ENCODE assay signal across 8 cellular contexts in genomic region chr14:95774265-95775160, GRCh38.
A peak's percentile ranks its signal among the peaks of the same experiment; 100 is the strongest.
DNase-seq lines count a peak whose midpoint lies in the region; ATAC-seq and TF ChIP-seq lines count a peak whose summit lies in the region.

No MANE protein-coding gene starts in this region.

- TF ChIP-seq CTCF in heart right ventricle (IDR thresholded peaks at IDR 0.05) = peak; percentile 57 to 92 (median 85)

- no peak overlapping the region for H3K27ac ChIP-seq in heart right ventricle

- no peaks in the 10 kb centered on the region for H3K36me3 Mint-ChIP-seq in stimulated activated effector memory CD8-positive, alpha-beta T cell treated with anti-CD3 and anti-CD28 coated beads, Interleukin-12 subunit alpha, Interleukin-12 subunit beta, amount 100 ng/mL, for 72 hours
- H3K36me3 Mint-ChIP-seq in activated T-helper 17 cell treated with anti-CD3 and anti-CD28 coated beads, Interleukin-2, amount 50 U/mL, for 72 hours (ENCODE audit: low read depth) = no peaks in the 10 kb centered on the region

- no peak overlapping the region for H3K27ac Mint-ChIP-seq in stimulated activated effector memory CD8-positive, alpha-beta T cell treated with anti-CD3 and anti-CD28 coated beads, Interleukin-12 subunit alpha, Interleukin-12 subunit beta, amount 100 ng/mL, for 72 hours
- H3K27ac Mint-ChIP-seq in activated T-helper 17 cell treated with anti-CD3 and anti-CD28 coated beads, Interleukin-2, amount 50 U/mL, for 72 hours = no peak overlapping the region

- H3K36me3 ChIP-seq in heart right ventricle = no peaks in the 10 kb centered on the region

- DNase-seq in heart right ventricle (peak in 1 of 2 donors; percentile 33), left cardiac atrium (no peak), NCI-H1694 treated with DMSO at 0.1 percent for 48 hours (lab: John Stamatoyannopoulos, UW) (peak; percentile 92), dedifferentiated amniotic fluid mesenchymal stem cell (ENCODE audit: extremely low spot score) (peak; percentile 52), midbrain (lab: John Stamatoyannopoulos, UW) (peak; percentile 41)
- DNase-seq in activated CD4-positive, alpha-beta T cell treated with anti-CD3 and anti-CD28 coated beads for 24 hours (ENCODE audit: low read depth in 2 of 2) = peak; percentile 43 to 47
- DNase-seq in stimulated activated effector memory CD8-positive, alpha-beta T cell treated with anti-CD3 and anti-CD28 coated beads, Interleukin-12 subunit alpha, Interleukin-12 subunit beta, amount 100 ng/mL, for 72 hours (ENCODE audit: low spot score in 2 of 2) = peak; percentile 37 to 72

- no peak overlapping the region for H3K4me3 Mint-ChIP-seq in stimulated activated effector memory CD8-positive, alpha-beta T cell treated with anti-CD3 and anti-CD28 coated beads, Interleukin-12 subunit alpha, Interleukin-12 subunit beta, amount 100 ng/mL, for 72 hours
- no peak overlapping the region for H3K4me3 Mint-ChIP-seq in activated T-helper 17 cell treated with anti-CD3 and anti-CD28 coated beads, Interleukin-2, amount 50 U/mL, for 72 hours

- no peaks in the 10 kb centered on the region for H3K9me3 ChIP-seq in heart right ventricle

- H3K4me1 ChIP-seq in heart right ventricle = no peaks in the 10 kb centered on the region

- 60 to 61% methylated on average over 28 of the region's 28 CpGs for WGBS in heart right ventricle, 2 donors

- ATAC-seq in heart right ventricle = no peak
- no peak for ATAC-seq in left cardiac atrium
- no peak for ATAC-seq in stimulated activated effector memory CD8-positive, alpha-beta T cell treated with anti-CD3 and anti-CD28 coated beads, Interleukin-12 subunit alpha, Interleukin-12 subunit beta, amount 100 ng/mL, for 72 hours
- ATAC-seq in activated T-helper 17 cell treated with anti-CD3 and anti-CD28 coated beads, Interleukin-2, amount 50 U/mL, for 72 hours (replicated peaks) = no peak

- H3K4me3 ChIP-seq in heart right ventricle = no peak overlapping the region

- intact Hi-C loops in heart right ventricle (cut with DNase I) = loop anchor here (1.0 to 10.0 kb wide), 5 partner anchors 212 to 330 kb away; no protein-coding TSS in a partner anchor
- intact Hi-C loops in left cardiac atrium (cut with DNase I) = loop anchor here (5.0 kb wide), 1 partner anchor 212 kb away; no protein-coding TSS in a partner anchor

- H3K9me3 Mint-ChIP-seq in stimulated activated effector memory CD8-positive, alpha-beta T cell treated with anti-CD3 and anti-CD28 coated beads, Interleukin-12 subunit alpha, Interleukin-12 subunit beta, amount 100 ng/mL, for 72 hours = no peaks in the 10 kb centered on the region
- no peaks in the 10 kb centered on the region for H3K9me3 Mint-ChIP-seq in activated T-helper 17 cell treated with anti-CD3 and anti-CD28 coated beads, Interleukin-2, amount 50 U/mL, for 72 hours

- H3K27me3 Mint-ChIP-seq in activated T-helper 17 cell treated with anti-CD3 and anti-CD28 coated beads, Interleukin-2, amount 50 U/mL, for 72 hours = peaks cover 9% of the 10 kb centered on the region

- no peaks in the 10 kb centered on the region for H3K4me1 Mint-ChIP-seq in stimulated activated effector memory CD8-positive, alpha-beta T cell treated with anti-CD3 and anti-CD28 coated beads, Interleukin-12 subunit alpha, Interleukin-12 subunit beta, amount 100 ng/mL, for 72 hours
- no peaks in the 10 kb centered on the region for H3K4me1 Mint-ChIP-seq in activated T-helper 17 cell treated with anti-CD3 and anti-CD28 coated beads, Interleukin-2, amount 50 U/mL, for 72 hours

- peaks cover 0 to 24% (median 10%) of the 10 kb centered on the region in 7 donors for H3K27me3 ChIP-seq in heart right ventricle
